27 cellular contexts compared by ENCODE assay signal in genomic region chr11:134743809-134744195, GRCh38.
"Had no signal": no experiment of that assay in that cellular context is flagged by ENCODE, and none has a peak within 500 bp of the region (broad histone marks: within the 10 kb centered on the region; RNA-seq: fewer than 3 reads in every experiment).

No MANE protein-coding gene starts in this region.

- H3K27ac ChIP-seq: KMS-11, Peyer's patch, RWPE1, SJCRH30, WERI-Rb-1 had no signal

- FAIRE-seq: astrocyte had no signal

- H3K9me3 ChIP-seq: MG63, Peyer's patch, SJCRH30, SK-N-SH had no signal

- H3K27me3 ChIP-seq: MG63, Peyer's patch, SJCRH30 had no signal

- H3K9ac ChIP-seq: KMS-11, SK-N-SH had no signal

- H3K4me3 ChIP-seq: MG63, Peyer's patch, SJCRH30 had no signal

- ATAC-seq: activated CD4-positive, CD25-positive, alpha-beta regulatory T cell treated with anti-CD3 and anti-CD28 coated beads, Interleukin-2, amount 50 U/mL, for 24 hours; activated CD8-positive, alpha-beta T cell treated with anti-CD3 and anti-CD28 coated beads for 36 hours; activated T-helper 17 cell treated with anti-CD3 and anti-CD28 coated beads, Interleukin-2, amount 50 U/mL, for 72 hours had no signal

- H3K4me2 ChIP-seq: KMS-11, SK-N-SH had no signal

- H3K4me1 ChIP-seq: SJCRH30 had no signal

- H3K36me3 ChIP-seq: MG63, Peyer's patch, SJCRH30, WERI-Rb-1 had no signal

- DNase-seq: activated CD4-positive, alpha-beta T cell treated with anti-CD3 and anti-CD28 coated beads for 4 hours; activated CD8-positive, alpha-beta T cell treated with anti-CD3 and anti-CD28 coated beads for 36 hours; activated gamma-delta T cell; activated naive CD4-positive, alpha-beta T cell treated with anti-CD3 and anti-CD28 coated beads for 36 hours; activated T-cell treated with anti-CD3 and anti-CD28 coated beads for 4 hours; activated T-cell treated with anti-CD3 and anti-CD28 coated beads, Interleukin-2, amount 50 U/mL, for 48 hours; amygdala; MG63; MV-4-11; NCI-H1092 treated with DMSO at 0.1 percent for 48 hours; NCI-H1417 treated with DMSO at 0.1 percent for 48 hours; NCI-H1694; NCI-H2029; NCI-H2107; NCI-H510A treated with DMSO at 0.1 percent for 48 hours; NCI-H69; Right ventricle myocardium superior; SJCRH30; SK-N-SH; T-helper 1 cell; WERI-Rb-1 had no signal
